1 cellular context compared by ENCODE assay signal in the genomic region with DNA sequence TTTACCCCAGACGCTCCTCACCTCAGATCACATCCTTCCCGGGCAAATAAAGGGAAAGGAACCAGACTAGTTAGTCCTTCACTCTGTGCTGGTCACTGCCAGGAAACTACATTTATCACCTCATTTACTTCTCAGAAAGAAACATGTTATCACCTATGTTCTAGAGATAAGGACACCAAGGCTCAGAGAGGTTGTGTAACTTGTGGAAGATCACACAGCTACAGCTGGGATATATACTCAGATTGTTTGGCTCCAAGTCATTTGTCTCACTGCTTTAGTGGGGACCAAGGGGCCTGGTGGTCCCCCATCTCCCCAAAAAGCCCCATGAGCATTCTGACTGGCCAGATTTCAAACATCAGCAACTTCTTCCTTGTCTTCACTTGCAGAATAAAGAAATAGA.
TF ChIP-seq lines count a peak whose summit lies in the region.

No MANE protein-coding gene starts in this region.

TF ChIP-seq in K562, 482 proteins besides CTCF, POLR2A, EP300 and RAD21:
- TF ChIP-seq, protein P1, sequence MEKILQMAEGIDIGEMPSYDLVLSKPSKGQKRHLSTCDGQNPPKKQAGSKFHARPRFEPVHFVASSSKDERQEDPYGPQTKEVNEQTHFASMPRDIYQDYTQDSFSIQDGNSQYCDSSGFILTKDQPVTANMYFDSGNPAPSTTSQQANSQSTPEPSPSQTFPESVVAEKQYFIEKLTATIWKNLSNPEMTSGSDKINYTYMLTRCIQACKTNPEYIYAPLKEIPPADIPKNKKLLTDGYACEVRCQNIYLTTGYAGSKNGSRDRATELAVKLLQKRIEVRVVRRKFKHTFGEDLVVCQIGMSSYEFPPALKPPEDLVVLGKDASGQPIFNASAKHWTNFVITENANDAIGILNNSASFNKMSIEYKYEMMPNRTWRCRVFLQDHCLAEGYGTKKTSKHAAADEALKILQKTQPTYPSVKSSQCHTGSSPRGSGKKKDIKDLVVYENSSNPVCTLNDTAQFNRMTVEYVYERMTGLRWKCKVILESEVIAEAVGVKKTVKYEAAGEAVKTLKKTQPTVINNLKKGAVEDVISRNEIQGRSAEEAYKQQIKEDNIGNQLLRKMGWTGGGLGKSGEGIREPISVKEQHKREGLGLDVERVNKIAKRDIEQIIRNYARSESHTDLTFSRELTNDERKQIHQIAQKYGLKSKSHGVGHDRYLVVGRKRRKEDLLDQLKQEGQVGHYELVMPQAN (IDR thresholded peaks at IDR 0.05; ENCODE audit: borderline replicate concordance) = no peak
- TF ChIP-seq ZFP36 (IDR thresholded peaks at IDR 0.05; ENCODE audit: low read depth, low read length, partially characterized antibody) (peak; percentile 11), ZNF511 (CRISPR knock-in tag; IDR thresholded peaks at IDR 0.05) (no peak), GTF2E2 (tag; IDR thresholded peaks at IDR 0.05) (no peak)
